Comparison of ENCODE assay signal across 1 cellular context in genomic region chr1:64290420-64290819, GRCh38.
TF ChIP-seq lines count a peak whose summit lies in the region.

No MANE protein-coding gene starts in this region.

TF ChIP-seq in K562, 482 proteins besides CTCF, POLR2A, EP300 and RAD21 (continued from another document):
- TF ChIP-seq ZNF436 (CRISPR knock-in tag; IDR thresholded peaks at IDR 0.05): no peak
- no peak for TF ChIP-seq ZNF592 (IDR thresholded peaks at IDR 0.05)
- TF ChIP-seq, protein P1, sequence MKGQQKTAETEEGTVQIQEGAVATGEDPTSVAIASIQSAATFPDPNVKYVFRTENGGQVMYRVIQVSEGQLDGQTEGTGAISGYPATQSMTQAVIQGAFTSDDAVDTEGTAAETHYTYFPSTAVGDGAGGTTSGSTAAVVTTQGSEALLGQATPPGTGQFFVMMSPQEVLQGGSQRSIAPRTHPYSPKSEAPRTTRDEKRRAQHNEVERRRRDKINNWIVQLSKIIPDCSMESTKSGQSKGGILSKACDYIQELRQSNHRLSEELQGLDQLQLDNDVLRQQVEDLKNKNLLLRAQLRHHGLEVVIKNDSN (CRISPR knock-in tag; IDR thresholded peaks at IDR 0.05): no peak
- TF ChIP-seq GABPB1 (CRISPR knock-in tag; IDR thresholded peaks at IDR 0.05): no peak
- TF ChIP-seq SAFB2 (IDR thresholded peaks at IDR 0.05; ENCODE audit: borderline replicate concordance, low read depth, low read length, severe bottlenecking): no peak
- no peak for TF ChIP-seq CHD1 (IDR thresholded peaks at IDR 0.05; ENCODE audit: low read length)
- TF ChIP-seq MCM7 (IDR thresholded peaks at IDR 0.05): no peak
- TF ChIP-seq NRF1 (conservative IDR thresholded peaks at IDR 0.05 in 1 of 2, IDR thresholded peaks at IDR 0.05 in 1 of 2): no peak
- TF ChIP-seq POLR2H (tag; IDR thresholded peaks at IDR 0.05; ENCODE audit: low read depth): peak; percentile 52
